11 cellular contexts compared by ENCODE assay signal in the genomic region with DNA sequence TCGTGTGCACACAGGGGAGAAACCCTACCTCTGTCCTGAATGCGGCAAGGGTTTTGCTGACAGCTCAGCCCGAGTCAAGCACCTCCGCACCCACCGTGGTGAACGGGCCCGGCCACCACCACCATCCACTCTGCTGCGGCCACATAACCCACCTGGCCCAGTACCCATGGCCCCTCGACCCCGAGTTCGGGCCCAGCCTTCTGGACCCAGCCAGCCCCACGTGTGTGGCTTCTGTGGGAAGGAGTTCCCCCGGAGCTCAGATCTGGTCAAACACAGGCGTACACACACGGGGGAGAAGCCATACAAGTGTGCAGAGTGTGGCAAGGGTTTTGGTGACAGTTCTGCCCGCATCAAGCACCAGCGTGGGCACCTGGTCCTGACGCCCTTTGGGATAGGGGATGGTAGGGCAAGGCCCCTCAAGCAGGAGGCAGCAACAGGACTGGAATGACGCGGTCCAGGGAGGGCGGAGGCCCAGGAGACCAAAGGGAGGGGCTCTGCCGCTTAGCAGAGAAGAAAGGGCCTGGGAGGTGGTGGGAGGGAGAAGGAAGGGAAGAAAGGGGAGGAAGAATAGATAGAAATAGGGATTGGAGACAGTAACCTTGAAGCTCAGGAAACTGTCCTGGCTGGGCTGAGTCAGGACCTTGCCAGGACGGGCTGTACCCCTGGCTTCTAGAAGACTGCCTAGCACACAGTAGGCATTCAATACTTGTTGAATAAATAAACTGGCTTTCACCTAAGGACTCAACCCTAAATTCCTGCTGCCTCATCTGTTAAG. TPM values are rescaled to one million over a fixed set of nuclear protein-coding genes. Genes with fewer than 3 reads are reported as not detected.
A peak's percentile ranks its signal among the peaks of the same experiment; 100 is the strongest.
DNase-seq lines count a peak whose midpoint lies in the region; TF ChIP-seq lines count a peak whose summit lies in the region.
"Had no signal": no experiment of that assay in that cellular context is flagged by ENCODE, and none has a peak within 500 bp of the region (broad histone marks: within the 10 kb centered on the region; RNA-seq: fewer than 3 reads in every experiment).

No MANE protein-coding gene starts in this region.

- H3K9me3 ChIP-seq in esophagus muscularis mucosa, result no peaks in the 10 kb centered on the region

- CTCF ChIA-PET in RWPE1 (lab: Yijun Ruan, JAX), result no interaction called here

- 63% methylated on average over 9 of the region's 23 CpGs for WGBS in esophagus muscularis mucosa

- POLR2A ChIA-PET in RWPE1 (lab: Yijun Ruan, JAX; ENCODE audit: low non-redundant PET), result no interaction called here

- H3K36me3 ChIP-seq in H7 (replicated peaks; ENCODE audit: control insufficient read depth, insufficient read depth, low read length), result peaks cover 8% of the 10 kb centered on the region
- H3K36me3 ChIP-seq in esophagus muscularis mucosa, result peaks cover 6 to 22% (median 16%) of the 10 kb centered on the region in 4 donors
- peaks cover 3% of the 10 kb centered on the region for H3K36me3 ChIP-seq in rectal smooth muscle tissue (ENCODE audit: control insufficient read depth, insufficient read depth, low read length)

- TF ChIP-seq EP300 in esophagus muscularis mucosa (IDR thresholded peaks at IDR 0.05), result no peak

- peak; percentile 67 for DNase-seq in H7
- DNase-seq in RWPE1 (ENCODE audit: low spot score), result no peak
- DNase-seq in esophagus muscularis mucosa (ENCODE audit: extremely low spot score), result no peak
- no peak for DNase-seq in ecto neural progenitor cell (ENCODE audit: low spot score)
- DNase-seq in NCI-H1930 (lab: John Stamatoyannopoulos, UW), result no peak
- no peak for DNase-seq in kidney glomerular epithelial cell (lab: John Stamatoyannopoulos, UW)
- DNase-seq: GOT3, left ventricle myocardium superior, NCI-H526 had no signal

- H3K4me1 ChIP-seq in esophagus muscularis mucosa, result peaks cover 24 to 60% (median 57%) of the 10 kb centered on the region in 4 donors
- H3K4me1 ChIP-seq in rectal smooth muscle tissue (ENCODE audit: control insufficient read depth, insufficient read depth, low read length), result peaks cover 19% of the 10 kb centered on the region

- intact Hi-C loops in esophagus muscularis mucosa (cut with DNase I), result no loop called here

- no peak overlapping the region for H3K4me3 ChIP-seq in H7 (ENCODE audit: insufficient read depth, low read depth, low read length)
- no peak overlapping the region for H3K4me3 ChIP-seq in esophagus muscularis mucosa
- H3K4me3 ChIP-seq in rectal smooth muscle tissue (ENCODE audit: low read length), result no peak overlapping the region

- TF ChIP-seq POLR2A in esophagus muscularis mucosa (IDR thresholded peaks at IDR 0.05; ENCODE audit: low read depth), result no peak

- H3K27me3 ChIP-seq in H7 (ENCODE audit: control insufficient read depth, insufficient read depth, low read length) (no peaks in the 10 kb centered on the region), esophagus muscularis mucosa (no peaks in the 10 kb centered on the region), rectal smooth muscle tissue (ENCODE audit: control insufficient read depth, insufficient read depth, low read length) (no peaks in the 10 kb centered on the region)

- no peak for TF ChIP-seq CTCF in RWPE1 (conservative IDR thresholded peaks at IDR 0.05; ENCODE audit: low read depth)
- TF ChIP-seq CTCF in esophagus muscularis mucosa (IDR thresholded peaks at IDR 0.05), result no peak

- H3K9ac ChIP-seq in rectal smooth muscle tissue (ENCODE audit: low read length), result no peak overlapping the region

- peak overlapping the region; percentile 96 for H3K27ac ChIP-seq in RWPE1
- peak overlapping the region; percentile 88 to 92 (median 90) for H3K27ac ChIP-seq in esophagus muscularis mucosa (replicated peaks in 1 of 4)
- peak overlapping the region; percentile 99 for H3K27ac ChIP-seq in rectal smooth muscle tissue (ENCODE audit: low read depth, low read length)

RNA-seq across cellular contexts. Expression of a gene that starts 3.6 kb away (rescaled TPM):
- 38.8 and 46.3 TPM in 2 replicates for total RNA-seq in H7 (2014; rRNA removed; shearing (Covaris generic))
- 10 to 100 TPM in 3 of 4 donors, 1 to 10 TPM in 1; 8.3 to 17.6 (median 12.8) TPM for total RNA-seq in esophagus muscularis mucosa

RNA-seq across cellular contexts. Expression of a gene that starts 8.6 kb away (rescaled TPM):
- 10.6 and 13.5 TPM in 2 replicates for total RNA-seq in H7 (2014; rRNA removed; shearing (Covaris generic))
- 10 to 100 TPM; 20.1 to 25.3 (median 22.7) TPM for total RNA-seq in esophagus muscularis mucosa

RNA-seq across cellular contexts. Expression of a gene that starts 16.5 kb away (rescaled TPM):
- 0.18 and 0.80 TPM in 2 replicates for total RNA-seq in H7 (2014; rRNA removed; shearing (Covaris generic))
- total RNA-seq in esophagus muscularis mucosa, result 1 to 10 TPM in 2 of 4 donors, under 1 TPM in 2; 0.86 to 2.5 (median 1.4) TPM
- total RNA-seq: Daoy had no signal

RNA-seq across cellular contexts. Expression of a gene that starts 24.2 kb away (rescaled TPM):
- 3.4 TPM in 1 of 2 replicates, not detected in the other for total RNA-seq in H7 (2014; rRNA removed; shearing (Covaris generic))
- total RNA-seq in esophagus muscularis mucosa, result not detected
- total RNA-seq: Daoy, left ventricle myocardium superior had no signal

RNA-seq across cellular contexts. Expression of a gene that starts 28.6 kb away (rescaled TPM):
- 35.8 and 38.4 TPM in 2 replicates for total RNA-seq in H7 (2014; rRNA removed; shearing (Covaris generic))
- 10 to 100 TPM; 21.2 to 41.5 (median 29.4) TPM for total RNA-seq in esophagus muscularis mucosa
